ENCODE assay signal across 28 cellular contexts in the genomic region with DNA sequence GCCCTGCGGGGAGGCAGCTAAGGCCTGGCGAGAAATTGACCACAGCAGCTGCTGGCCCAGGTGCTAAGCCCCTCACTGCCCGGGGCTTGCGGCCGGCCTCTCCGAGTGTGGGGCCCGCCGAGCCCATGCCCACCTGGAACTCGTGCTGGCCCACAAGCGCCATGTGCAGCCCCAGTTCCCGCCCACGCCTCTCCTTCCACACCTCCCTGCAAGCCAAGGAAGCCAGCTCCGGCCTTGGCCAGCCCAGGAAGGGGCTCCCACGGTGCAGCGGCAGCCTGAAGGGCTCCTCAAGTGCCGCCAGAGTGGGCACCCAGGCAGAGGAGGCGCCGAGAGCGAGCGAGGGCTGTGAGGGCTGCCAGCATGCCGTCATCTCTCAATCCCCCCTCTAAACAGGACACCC.
"Had no signal": no experiment of that assay in that cellular context is flagged by ENCODE, and none has a peak within 500 bp of the region (broad histone marks: within the 10 kb centered on the region; RNA-seq: fewer than 3 reads in every experiment).

No MANE protein-coding gene starts in this region.

- H3K4me3 ChIP-seq: colonic mucosa, coronary artery, dorsolateral prefrontal cortex, esophagus muscularis mucosa, esophagus squamous epithelium, gastrocnemius medialis, gastroesophageal sphincter, heart left ventricle, heart right ventricle had no signal

- H3K4me1 ChIP-seq: colonic mucosa, esophagus muscularis mucosa, esophagus squamous epithelium, foreskin keratinocyte, gastrocnemius medialis, gastroesophageal sphincter, heart left ventricle, heart right ventricle had no signal

- H3K27me3 ChIP-seq: colonic mucosa, dorsolateral prefrontal cortex, esophagus muscularis mucosa, esophagus squamous epithelium, foreskin keratinocyte, gastrocnemius medialis, gastroesophageal sphincter, heart left ventricle, heart right ventricle had no signal

- ATAC-seq: effector memory CD8-positive, alpha-beta T cell; esophagus mucosa; foreskin keratinocyte; gastrocnemius medialis; gastroesophageal sphincter; heart left ventricle; heart right ventricle had no signal

- H3K36me3 ChIP-seq: colonic mucosa, esophagus muscularis mucosa, esophagus squamous epithelium, gastrocnemius medialis, gastroesophageal sphincter, heart left ventricle, heart right ventricle had no signal

- H3K9me3 ChIP-seq: colonic mucosa, gastrocnemius medialis, gastroesophageal sphincter had no signal

- FAIRE-seq: colon, endometrium, endothelial cell of umbilical vein, frontal cortex had no signal

- DNase-seq: colonic mucosa; cortex of kidney; dermis blood vessel endothelial cell; dorsolateral prefrontal cortex; effector CD4-positive, alpha-beta T cell; effector CD8-positive, alpha-beta T cell; effector memory CD4-positive, alpha-beta T cell; effector memory CD8-positive, alpha-beta T cell; endodermal cell; erythroblast; esophagus squamous epithelium; foreskin fibroblast; foreskin keratinocyte; foreskin melanocyte; gastrocnemius medialis; glutamatergic neuron; head of caudate nucleus; heart right ventricle had no signal

- H3K27ac ChIP-seq: colonic mucosa, coronary artery, dorsolateral prefrontal cortex, epithelial cell of prostate, esophagus muscularis mucosa, esophagus squamous epithelium, foreskin keratinocyte, gastrocnemius medialis, gastroesophageal sphincter, heart left ventricle, heart right ventricle had no signal
